8 cellular contexts compared by ENCODE assay signal in genomic region chr7:73154586-73155038, GRCh38.
DNase-seq lines count a peak whose midpoint lies in the region; ATAC-seq and TF ChIP-seq lines count a peak whose summit lies in the region.
"Not testable (repeated sequence)": the region's sequence is repeated elsewhere in the genome, so short reads cannot be mapped to it uniquely, and the experiment has no call there.

No MANE protein-coding gene starts in this region.

- ATAC-seq in GM19463 (IDR thresholded peaks at IDR 0.05; ENCODE audit: unreplicated experiment) (peak; percentile 90), HG03095 (IDR thresholded peaks at IDR 0.05; ENCODE audit: unreplicated experiment) (peak; percentile 89), memory B cell (ENCODE audit: low read depth) (peak; percentile 97)

- H3K36me3 ChIP-seq in endodermal cell (ENCODE audit: control insufficient read depth, insufficient read depth, low read length), result not testable (repeated sequence)

- not testable (repeated sequence) for H3K4me1 ChIP-seq in endodermal cell (ENCODE audit: control insufficient read depth, insufficient read depth, low read length)

- CTCF ChIA-PET in AG04450 (lab: Charles Lee), result not testable (repeated sequence)

- DNase-seq in AG04450 (ENCODE audit: low read depth, low spot score), result not testable (repeated sequence)
- peak; percentile 71 to 83 for DNase-seq in activated T-cell treated with anti-CD3 and anti-CD28 coated beads, Interleukin-2, amount 50 U/mL, for 48 hours
- DNase-seq in endodermal cell (peak; percentile 81), memory B cell (ENCODE audit: low spot score in 2 of 2) (peak; percentile 79 to 81)
- DNase-seq in stimulated activated CD4-positive, alpha-beta T cell treated with anti-CD3 and anti-CD28 coated beads, Interleukin-2, amount 100 ng/mL, for 4 hours (ENCODE audit: low read depth), result peak; percentile 68

- POLR2A ChIA-PET in AG04450 (lab: Yijun Ruan, JAX), result not testable (repeated sequence)

- WGBS in endodermal cell (ENCODE audit: insufficient coverage in 1 of 2, insufficient read length in 1 of 2), 2 experiments, result 0% methylated on average over 25 of the region's 48 CpGs; no CpG with 5 or more reads in 1 of the 2 experiments

- not testable (repeated sequence) for TF ChIP-seq CTCF in AG04450 (IDR thresholded peaks at IDR 0.05; ENCODE audit: low read depth, low read length); endodermal cell (conservative IDR thresholded peaks at IDR 0.05)

- not testable (repeated sequence) for H3K4me1 Mint-ChIP-seq in endodermal cell, memory B cell

- H3K27me3 Mint-ChIP-seq in endodermal cell (ENCODE audit: insufficient read depth); memory B cell: not testable (repeated sequence)

- H3K9me3 Mint-ChIP-seq in endodermal cell, memory B cell: not testable (repeated sequence)

- not testable (repeated sequence) for H3K27me3 ChIP-seq in AG04450 (ENCODE audit: control insufficient read depth, insufficient read depth, low read length); endodermal cell (ENCODE audit: control insufficient read depth, insufficient read depth, low read length, poor library complexity, severe bottlenecking)

- H3K9me3 ChIP-seq in AG04450 (ENCODE audit: control insufficient read depth, insufficient read depth, low read length); endodermal cell (ENCODE audit: control insufficient read depth, low read length): not testable (repeated sequence)

- H3K27ac ChIP-seq in AG04450 (ENCODE audit: low read depth, low read length); endodermal cell (ENCODE audit: low read depth, low read length): not testable (repeated sequence)

- H3K9ac ChIP-seq in endodermal cell (ENCODE audit: extremely low read depth, low read length, poor library complexity, severe bottlenecking), result not testable (repeated sequence)

- peak; percentile 43; the same call in 1 of the 2 replicates for TF ChIP-seq POLR2A in Raji (IDR thresholded peaks at IDR 0.05; ENCODE audit: insufficient read depth, low read depth, low read length)

- not testable (repeated sequence) for H3K36me3 Mint-ChIP-seq in endodermal cell (ENCODE audit: low read depth); memory B cell

- H3K4me3 Mint-ChIP-seq in endodermal cell, result peak overlapping the region; percentile 53
- H3K4me3 Mint-ChIP-seq in memory B cell, result peak overlapping the region; percentile 85

- not testable (repeated sequence) for H3K27ac Mint-ChIP-seq in endodermal cell, memory B cell

- peak overlapping the region; percentile 32; the same call in 1 of the 2 replicates for H3K4me3 ChIP-seq in AG04450 (ENCODE audit: low read depth, low read length)
- H3K4me3 ChIP-seq in endodermal cell (ENCODE audit: low read length), result not testable (repeated sequence)
